Comparison of ENCODE assay signal across 8 cellular contexts in the genomic region with DNA sequence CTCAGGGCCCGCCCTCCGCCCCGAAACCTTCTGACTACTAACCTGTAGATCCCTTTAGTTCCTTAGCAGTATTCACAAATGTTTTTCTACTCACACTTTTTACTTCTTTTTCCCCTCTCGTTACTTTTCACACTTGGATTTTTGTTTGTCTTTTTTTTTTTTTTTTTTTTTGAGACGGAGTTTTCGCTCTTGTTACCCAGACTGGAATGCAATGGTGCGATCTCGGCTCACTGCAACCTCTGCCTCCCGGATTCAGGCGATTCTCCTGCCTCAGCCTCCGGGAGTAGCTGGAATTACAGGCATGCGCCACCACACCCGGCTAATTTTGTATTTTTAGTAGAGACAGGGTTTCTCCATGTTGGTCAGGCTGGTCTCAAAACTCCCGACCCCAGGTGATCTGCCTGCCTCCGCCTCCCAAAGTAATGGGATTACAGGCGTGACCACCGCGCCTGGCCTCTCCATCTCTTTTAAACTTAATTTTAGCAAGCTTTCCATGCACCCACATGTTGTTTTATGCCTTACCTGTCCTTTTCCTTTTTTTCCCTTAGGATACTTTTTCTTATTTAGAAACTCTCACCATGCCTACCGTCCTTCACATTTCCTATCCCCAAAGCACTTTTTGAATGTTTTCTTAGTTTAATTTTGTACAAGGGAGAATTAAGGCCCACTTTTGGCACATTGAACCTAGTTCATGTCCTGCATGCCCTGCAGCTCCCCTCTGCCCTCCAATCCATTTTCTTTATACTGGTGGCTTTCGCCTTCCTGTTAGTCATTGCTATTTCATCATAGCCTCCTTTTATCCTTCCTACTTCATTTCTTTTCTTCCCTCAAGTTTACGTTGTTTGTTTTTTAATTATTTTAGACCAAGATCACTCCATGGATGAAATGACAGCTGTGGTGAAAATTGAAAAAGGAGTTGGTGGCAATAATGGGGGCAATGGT. TPM values are rescaled to one million over a fixed set of nuclear protein-coding genes. Genes with fewer than 3 reads are reported as not detected.
DNase-seq lines count a peak whose midpoint lies in the region; ATAC-seq lines count a peak whose summit lies in the region.

No MANE protein-coding gene starts in this region.

- H3K27me3 ChIP-seq in iPS-20b (ENCODE audit: insufficient read depth, low read length): no peaks in the 10 kb centered on the region

- no peaks in the 10 kb centered on the region for H3K9me3 Mint-ChIP-seq in stimulated activated naive CD8-positive, alpha-beta T cell treated with anti-CD3 and anti-CD28 coated beads, Interleukin-15, Interleukin-2, amounts not matched to agents 100 ng/mL and 50 ng/mL, for 24 hours
- H3K9me3 Mint-ChIP-seq in activated naive CD4-positive, alpha-beta T cell treated with anti-CD3 and anti-CD28 coated beads, Interleukin-2, amount 50 U/mL, for 72 hours: no peaks in the 10 kb centered on the region
- no peaks in the 10 kb centered on the region for H3K9me3 Mint-ChIP-seq in stimulated activated naive CD8-positive, alpha-beta T cell treated with anti-CD3 and anti-CD28 coated beads, Interleukin-15, amount 100 ng/mL, for 72 hours

- no peak overlapping the region for H3K27ac ChIP-seq in iPS-20b (ENCODE audit: low read length)

- H3K4me1 Mint-ChIP-seq in stimulated activated naive CD8-positive, alpha-beta T cell treated with anti-CD3 and anti-CD28 coated beads, Interleukin-15, Interleukin-2, amounts not matched to agents 100 ng/mL and 50 ng/mL, for 24 hours (ENCODE audit: low read depth): peaks cover 48% of the 10 kb centered on the region
- peaks cover 47% of the 10 kb centered on the region for H3K4me1 Mint-ChIP-seq in stimulated activated naive CD8-positive, alpha-beta T cell treated with anti-CD3 and anti-CD28 coated beads, Interleukin-15, amount 100 ng/mL, for 72 hours

- peak overlapping the region; percentile 92 for H3K4me3 Mint-ChIP-seq in stimulated activated naive CD8-positive, alpha-beta T cell treated with anti-CD3 and anti-CD28 coated beads, Interleukin-15, Interleukin-2, amounts not matched to agents 100 ng/mL and 50 ng/mL, for 24 hours
- peak overlapping the region; percentile 87 to 98 for H3K4me3 Mint-ChIP-seq in stimulated activated naive CD8-positive, alpha-beta T cell treated with anti-CD3 and anti-CD28 coated beads, Interleukin-15, amount 100 ng/mL, for 72 hours

- H3K27ac Mint-ChIP-seq in stimulated activated naive CD8-positive, alpha-beta T cell treated with anti-CD3 and anti-CD28 coated beads, Interleukin-15, Interleukin-2, amounts not matched to agents 100 ng/mL and 50 ng/mL, for 24 hours: peak overlapping the region; percentile 94
- peak overlapping the region; percentile 83 to 88 for H3K27ac Mint-ChIP-seq in activated naive CD4-positive, alpha-beta T cell treated with anti-CD3 and anti-CD28 coated beads, Interleukin-2, amount 50 U/mL, for 72 hours
- H3K27ac Mint-ChIP-seq in stimulated activated naive CD8-positive, alpha-beta T cell treated with anti-CD3 and anti-CD28 coated beads, Interleukin-15, amount 100 ng/mL, for 72 hours: peak overlapping the region; percentile 86 to 98

- H3K9me3 ChIP-seq in iPS-20b (ENCODE audit: insufficient read depth, low read depth, low read length): no peaks in the 10 kb centered on the region

- peak overlapping the region; percentile 84 for H3K4me3 ChIP-seq in iPS-20b (ENCODE audit: low read length)

- H3K9ac ChIP-seq in iPS-20b (ENCODE audit: low read depth, low read length): peak overlapping the region; percentile 76; the same call in 1 of the 2 replicates

- peaks cover 5% of the 10 kb centered on the region; the same call in 1 of the 2 replicates for H3K4me1 ChIP-seq in iPS-20b (ENCODE audit: insufficient read depth, low read length)

- H3K36me3 Mint-ChIP-seq in stimulated activated naive CD8-positive, alpha-beta T cell treated with anti-CD3 and anti-CD28 coated beads, Interleukin-15, Interleukin-2, amounts not matched to agents 100 ng/mL and 50 ng/mL, for 24 hours (ENCODE audit: low read depth): peaks cover 39% of the 10 kb centered on the region
- peaks cover 31 to 42% of the 10 kb centered on the region in 2 donors for H3K36me3 Mint-ChIP-seq in activated naive CD4-positive, alpha-beta T cell treated with anti-CD3 and anti-CD28 coated beads, Interleukin-2, amount 50 U/mL, for 72 hours

- H3K36me3 ChIP-seq in iPS-20b (ENCODE audit: insufficient read depth, low read depth, low read length): peaks cover 37% of the 10 kb centered on the region

- no peak for DNase-seq in stimulated activated naive CD8-positive, alpha-beta T cell treated with anti-CD3 and anti-CD28 coated beads, Interleukin-15, Interleukin-2, amounts not matched to agents 100 U/mL and 50 U/mL, for 24 hours
- DNase-seq in activated naive CD4-positive, alpha-beta T cell treated with anti-CD3 and anti-CD28 coated beads, Interleukin-2, amount 50 U/mL, for 72 hours (ENCODE audit: low spot score in 2 of 2): no peak
- DNase-seq in stimulated activated naive CD8-positive, alpha-beta T cell treated with anti-CD3 and anti-CD28 coated beads, Interleukin-15, amount 100 ng/mL, for 72 hours: no peak
- no peak for DNase-seq in NCI-H510A treated with DMSO at 0.1 percent for 48 hours (lab: John Stamatoyannopoulos, UW)
- no peak for DNase-seq in activated gamma-delta T cell treated with Interleukin-2 at 50 U/mL for 16 hours

- ATAC-seq in stimulated activated naive CD8-positive, alpha-beta T cell treated with anti-CD3 and anti-CD28 coated beads, Interleukin-15, Interleukin-2, amounts not matched to agents 100 U/mL and 50 U/mL, for 24 hours: no peak
- no peak for ATAC-seq in activated naive CD4-positive, alpha-beta T cell treated with anti-CD3 and anti-CD28 coated beads, Interleukin-2, amount 50 U/mL, for 72 hours
- no peak for ATAC-seq in stimulated activated naive CD8-positive, alpha-beta T cell treated with anti-CD3 and anti-CD28 coated beads, Interleukin-15, amount 100 ng/mL, for 72 hours
- no peak for ATAC-seq in GM21723 (IDR thresholded peaks at IDR 0.05; ENCODE audit: unreplicated experiment)

- H3K27me3 Mint-ChIP-seq in stimulated activated naive CD8-positive, alpha-beta T cell treated with anti-CD3 and anti-CD28 coated beads, Interleukin-15, Interleukin-2, amounts not matched to agents 100 ng/mL and 50 ng/mL, for 24 hours: no peaks in the 10 kb centered on the region
- no peaks in the 10 kb centered on the region for H3K27me3 Mint-ChIP-seq in stimulated activated naive CD8-positive, alpha-beta T cell treated with anti-CD3 and anti-CD28 coated beads, Interleukin-15, amount 100 ng/mL, for 72 hours

RNA-seq across cellular contexts. Expression of gene SP1, which starts 1.1 kb away (rescaled TPM):
- total RNA-seq in activated naive CD4-positive, alpha-beta T cell treated with anti-CD3 and anti-CD28 coated beads, Interleukin-2, amount 50 U/mL, for 72 hours: 100 to 1,000 TPM in 1 of 2 donors, 10 to 100 TPM in 1; 86.0 to 156 TPM

RNA-seq across cellular contexts. Expression of gene AMHR2, which starts 42.6 kb away (rescaled TPM):
- under 1 TPM in 1 of 2 donors, not detected in 1; 0.25 TPM for total RNA-seq in activated naive CD4-positive, alpha-beta T cell treated with anti-CD3 and anti-CD28 coated beads, Interleukin-2, amount 50 U/mL, for 72 hours

RNA-seq across cellular contexts. Expression of gene SP7, which starts 44.9 kb away (rescaled TPM):
- total RNA-seq in activated naive CD4-positive, alpha-beta T cell treated with anti-CD3 and anti-CD28 coated beads, Interleukin-2, amount 50 U/mL, for 72 hours: not detected

RNA-seq across cellular contexts. Expression of gene AAAS, which starts 59.7 kb away (rescaled TPM):
- 10 to 100 TPM; 52.3 to 83.5 TPM for total RNA-seq in activated naive CD4-positive, alpha-beta T cell treated with anti-CD3 and anti-CD28 coated beads, Interleukin-2, amount 50 U/mL, for 72 hours
